In the genomic region with DNA sequence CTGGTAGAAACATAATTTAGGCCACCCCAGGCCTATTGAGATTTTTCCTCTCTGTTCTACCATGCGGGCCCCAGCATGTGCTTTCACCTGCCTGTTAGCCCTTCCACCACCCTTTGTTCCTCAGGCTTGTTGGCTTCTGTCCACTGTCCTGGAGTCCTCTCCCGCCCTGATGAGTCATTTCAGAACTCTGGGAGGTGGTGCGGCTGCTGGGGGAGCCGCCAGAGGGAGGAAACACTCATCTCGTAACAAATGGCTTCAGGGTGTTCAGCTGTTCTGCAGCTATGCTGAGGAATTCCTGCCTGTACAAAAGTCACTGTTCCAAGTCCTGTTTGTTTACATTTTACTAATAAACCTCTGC, we compare ENCODE assay signal across 1 cellular context.
TF ChIP-seq lines count a peak whose summit lies in the region.

No MANE protein-coding gene starts in this region.

TF ChIP-seq in SK-N-SH, 30 proteins besides CTCF, POLR2A, EP300 and RAD21 (continued from another document):
- TF ChIP-seq, protein P1, sequence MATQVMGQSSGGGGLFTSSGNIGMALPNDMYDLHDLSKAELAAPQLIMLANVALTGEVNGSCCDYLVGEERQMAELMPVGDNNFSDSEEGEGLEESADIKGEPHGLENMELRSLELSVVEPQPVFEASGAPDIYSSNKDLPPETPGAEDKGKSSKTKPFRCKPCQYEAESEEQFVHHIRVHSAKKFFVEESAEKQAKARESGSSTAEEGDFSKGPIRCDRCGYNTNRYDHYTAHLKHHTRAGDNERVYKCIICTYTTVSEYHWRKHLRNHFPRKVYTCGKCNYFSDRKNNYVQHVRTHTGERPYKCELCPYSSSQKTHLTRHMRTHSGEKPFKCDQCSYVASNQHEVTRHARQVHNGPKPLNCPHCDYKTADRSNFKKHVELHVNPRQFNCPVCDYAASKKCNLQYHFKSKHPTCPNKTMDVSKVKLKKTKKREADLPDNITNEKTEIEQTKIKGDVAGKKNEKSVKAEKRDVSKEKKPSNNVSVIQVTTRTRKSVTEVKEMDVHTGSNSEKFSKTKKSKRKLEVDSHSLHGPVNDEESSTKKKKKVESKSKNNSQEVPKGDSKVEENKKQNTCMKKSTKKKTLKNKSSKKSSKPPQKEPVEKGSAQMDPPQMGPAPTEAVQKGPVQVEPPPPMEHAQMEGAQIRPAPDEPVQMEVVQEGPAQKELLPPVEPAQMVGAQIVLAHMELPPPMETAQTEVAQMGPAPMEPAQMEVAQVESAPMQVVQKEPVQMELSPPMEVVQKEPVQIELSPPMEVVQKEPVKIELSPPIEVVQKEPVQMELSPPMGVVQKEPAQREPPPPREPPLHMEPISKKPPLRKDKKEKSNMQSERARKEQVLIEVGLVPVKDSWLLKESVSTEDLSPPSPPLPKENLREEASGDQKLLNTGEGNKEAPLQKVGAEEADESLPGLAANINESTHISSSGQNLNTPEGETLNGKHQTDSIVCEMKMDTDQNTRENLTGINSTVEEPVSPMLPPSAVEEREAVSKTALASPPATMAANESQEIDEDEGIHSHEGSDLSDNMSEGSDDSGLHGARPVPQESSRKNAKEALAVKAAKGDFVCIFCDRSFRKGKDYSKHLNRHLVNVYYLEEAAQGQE (IDR thresholded peaks at IDR 0.05; ENCODE audit: low read depth, low read length) = peak; percentile 84
- peak; percentile 84; the same call in 1 of the 2 replicates for TF ChIP-seq SIN3A (IDR thresholded peaks at IDR 0.05; ENCODE audit: borderline replicate concordance, low read depth, low read length)
- peak; percentile 88; the same call in 1 of the 2 replicates for TF ChIP-seq RXRA (IDR thresholded peaks at IDR 0.05; ENCODE audit: borderline replicate concordance, low read depth)
- TF ChIP-seq, protein P2, sequence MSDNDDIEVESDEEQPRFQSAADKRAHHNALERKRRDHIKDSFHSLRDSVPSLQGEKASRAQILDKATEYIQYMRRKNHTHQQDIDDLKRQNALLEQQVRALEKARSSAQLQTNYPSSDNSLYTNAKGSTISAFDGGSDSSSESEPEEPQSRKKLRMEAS (IDR thresholded peaks at IDR 0.05; ENCODE audit: low read depth) = peak; percentile 97
- peak; percentile 94 for TF ChIP-seq TCF12 (IDR thresholded peaks at IDR 0.05)
- TF ChIP-seq POLR2AphosphoS5 (IDR thresholded peaks at IDR 0.05; ENCODE audit: low read depth, low read length) = peak; percentile 68
- TF ChIP-seq, protein P3, sequence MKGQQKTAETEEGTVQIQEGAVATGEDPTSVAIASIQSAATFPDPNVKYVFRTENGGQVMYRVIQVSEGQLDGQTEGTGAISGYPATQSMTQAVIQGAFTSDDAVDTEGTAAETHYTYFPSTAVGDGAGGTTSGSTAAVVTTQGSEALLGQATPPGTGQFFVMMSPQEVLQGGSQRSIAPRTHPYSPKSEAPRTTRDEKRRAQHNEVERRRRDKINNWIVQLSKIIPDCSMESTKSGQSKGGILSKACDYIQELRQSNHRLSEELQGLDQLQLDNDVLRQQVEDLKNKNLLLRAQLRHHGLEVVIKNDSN (IDR thresholded peaks at IDR 0.05; ENCODE audit: borderline replicate concordance, low read depth) = 0 out of 2 replicates have a peak, but pooled peaks have one; percentile 8
- peak; percentile 61; the same call in 1 of the 2 replicates for TF ChIP-seq MEF2A (IDR thresholded peaks at IDR 0.05; ENCODE audit: borderline replicate concordance, low read depth)
- peak; percentile 96 for TF ChIP-seq JUND (IDR thresholded peaks at IDR 0.05)
- TF ChIP-seq, protein P4, sequence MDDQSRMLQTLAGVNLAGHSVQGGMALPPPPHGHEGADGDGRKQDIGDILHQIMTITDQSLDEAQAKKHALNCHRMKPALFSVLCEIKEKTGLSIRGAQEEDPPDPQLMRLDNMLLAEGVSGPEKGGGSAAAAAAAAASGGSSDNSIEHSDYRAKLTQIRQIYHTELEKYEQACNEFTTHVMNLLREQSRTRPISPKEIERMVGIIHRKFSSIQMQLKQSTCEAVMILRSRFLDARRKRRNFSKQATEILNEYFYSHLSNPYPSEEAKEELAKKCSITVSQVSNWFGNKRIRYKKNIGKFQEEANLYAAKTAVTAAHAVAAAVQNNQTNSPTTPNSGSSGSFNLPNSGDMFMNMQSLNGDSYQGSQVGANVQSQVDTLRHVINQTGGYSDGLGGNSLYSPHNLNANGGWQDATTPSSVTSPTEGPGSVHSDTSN (IDR thresholded peaks at IDR 0.05) = peak; percentile 90
- no peak for TF ChIP-seq EZH2phosphoT487 (IDR thresholded peaks at IDR 0.05; ENCODE audit: borderline replicate concordance, low read depth)
- peak; percentile 99 for TF ChIP-seq FOSL2 (IDR thresholded peaks at IDR 0.05; ENCODE audit: borderline replicate concordance, low read depth)
